1 cellular context compared by ENCODE assay signal in the genomic region with DNA sequence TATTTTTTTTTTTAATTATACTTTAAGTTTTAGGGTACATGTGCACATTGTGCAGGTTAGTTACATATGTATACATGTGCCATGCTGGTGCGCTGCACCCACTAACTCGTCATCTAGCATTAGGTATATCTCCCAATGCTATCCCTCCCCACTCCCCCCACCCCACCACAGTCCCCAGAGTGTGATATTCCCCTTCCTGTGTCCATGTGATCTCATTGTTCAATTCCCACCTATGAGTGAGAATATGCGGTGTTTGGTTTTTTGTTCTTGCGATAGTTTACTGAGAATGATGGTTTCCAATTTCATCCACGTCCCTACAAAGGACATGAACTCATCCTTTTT. TPM values are rescaled to one million over a fixed set of nuclear protein-coding genes. Genes with fewer than 3 reads are reported as not detected.
"Had no signal": no experiment of that assay in that cellular context is flagged by ENCODE, and none has a peak within 500 bp of the region (broad histone marks: within the 10 kb centered on the region; RNA-seq: fewer than 3 reads in every experiment).

No MANE protein-coding gene starts in this region.

RNA-seq across cellular contexts. Expression of a gene that starts 0.4 kb away (rescaled TPM):
- total RNA-seq: naive thymus-derived CD8-positive, alpha-beta T cell had no signal
- polyA plus RNA-seq: naive thymus-derived CD8-positive, alpha-beta T cell had no signal
